10 cellular contexts compared by ENCODE assay signal in the genomic region with DNA sequence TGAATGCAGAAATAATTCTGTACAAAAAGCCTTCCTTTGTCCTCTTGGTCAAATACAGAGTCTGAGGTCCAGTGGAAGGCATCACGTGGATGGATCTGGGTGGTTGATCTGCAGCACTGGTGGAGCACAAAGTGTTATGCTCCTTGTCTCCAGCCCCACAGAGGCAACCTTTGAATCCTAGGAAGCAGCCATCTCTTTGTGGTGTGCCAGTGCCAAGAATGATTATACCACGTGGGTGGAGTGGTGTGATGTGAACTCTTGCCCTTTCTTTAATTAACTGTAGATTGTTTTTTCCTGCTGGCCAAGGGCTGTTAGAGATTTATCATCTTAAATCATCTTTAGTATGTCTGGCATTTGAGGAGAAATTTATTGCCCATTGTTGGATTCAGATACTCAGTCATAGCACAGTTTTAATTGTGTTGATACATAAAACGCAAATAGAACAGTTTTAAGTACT. TPM values are rescaled to one million over a fixed set of nuclear protein-coding genes. Genes with fewer than 3 reads are reported as not detected.
DNase-seq lines count a peak whose midpoint lies in the region; ATAC-seq, FAIRE-seq and TF ChIP-seq lines count a peak whose summit lies in the region.
"Had no signal": no experiment of that assay in that cellular context is flagged by ENCODE, and none has a peak within 500 bp of the region (broad histone marks: within the 10 kb centered on the region; RNA-seq: fewer than 3 reads in every experiment).

No MANE protein-coding gene starts in this region.

- H3K27me3 Mint-ChIP-seq in CD4-positive, alpha-beta memory T cell: no peaks in the 10 kb centered on the region

- no peaks in the 10 kb centered on the region for H3K27me3 ChIP-seq in CD4-positive, alpha-beta memory T cell (ENCODE audit: insufficient read depth, low read length)
- H3K27me3 ChIP-seq in K562 (ENCODE audit: control insufficient read depth in 2 of 2, insufficient read depth in 2 of 2, low read length in 2 of 2) (no peaks in the 10 kb centered on the region), right lobe of liver (no peaks in the 10 kb centered on the region), smooth muscle cell (ENCODE audit: low read depth) (no peaks in the 10 kb centered on the region)

- intact Hi-C loops in CD4-positive, alpha-beta memory T cell (cut with micrococcal nuclease): no loop called here
- intact Hi-C loops in K562 (cut with micrococcal nuclease): no loop called here
- intact Hi-C loops in right lobe of liver (cut with DNase I): no loop called here

- BruUV-seq in K562 (replicated peaks; lab: Mats Ljungman, UMichigan): no TSS peak

- TF ChIP-seq POLR2A in K562 (conservative IDR thresholded peaks at IDR 0.05) (no peak), right lobe of liver (IDR thresholded peaks at IDR 0.05) (no peak)

- H3K79me2 ChIP-seq in K562 (ENCODE audit: control insufficient read depth, insufficient read depth, low read length) (no peaks in the 10 kb centered on the region), smooth muscle cell (ENCODE audit: low read depth) (no peaks in the 10 kb centered on the region)

- H4K20me1 ChIP-seq in K562 (replicated peaks; ENCODE audit: control insufficient read depth, insufficient read depth, low read length) (no peaks in the 10 kb centered on the region), smooth muscle cell (ENCODE audit: low read depth) (no peaks in the 10 kb centered on the region)

- no peak for TF ChIP-seq RAD21 in K562 (CRISPR knock-in tag; conservative IDR thresholded peaks at IDR 0.05 in 1 of 2, IDR thresholded peaks at IDR 0.05 in 1 of 2)

- peaks cover 35 to 40% of the 10 kb centered on the region in 2 donors for H3K36me3 Mint-ChIP-seq in CD4-positive, alpha-beta memory T cell

- POLR2A ChIA-PET in CD4-positive, alpha-beta memory T cell (lab: Charles Lee; ENCODE audit: partially characterized antibody): interaction anchor here (1.1 to 2.2 kb wide), 3 partner anchors 9 to 165 kb away, joined by 3 to 4 read pairs (median 3); a partner anchor contains a TSS
- POLR2A ChIA-PET in K562 (lab: Yijun Ruan, JAX): interaction anchor here (1.5 kb wide), 1 partner anchor 21 kb away, joined by 3 read pairs; no protein-coding TSS in a partner anchor

- no peak overlapping the region for H2AFZ ChIP-seq in K562 (ENCODE audit: low read depth, low read length)
- H2AFZ ChIP-seq in smooth muscle cell (ENCODE audit: low read depth): no peak overlapping the region

- WGBS in K562 (ENCODE audit: insufficient coverage, low coverage, missing lambda C conversion rate): 48% methylated on average over 3 of the region's 3 CpGs
- WGBS in right lobe of liver (ENCODE audit: insufficient coverage, low coverage, low lambda C conversion rate, missing lambda C conversion rate): 10% methylated on average over 3 of the region's 3 CpGs
- WGBS in smooth muscle cell (ENCODE audit: low lambda C conversion rate): 93% methylated on average over 3 of the region's 3 CpGs

- H3K36me3 ChIP-seq in CD4-positive, alpha-beta memory T cell (ENCODE audit: insufficient read depth, low read length): peaks cover 15% of the 10 kb centered on the region
- H3K36me3 ChIP-seq in K562 (ENCODE audit: control insufficient read depth, insufficient read depth, low read length) (peaks cover 10% of the 10 kb centered on the region; the same call in 2 of the 3 replicates), right lobe of liver (no peaks in the 10 kb centered on the region), smooth muscle cell (ENCODE audit: low read depth) (no peaks in the 10 kb centered on the region)

- peaks cover 42 to 68% (median 50%) of the 10 kb centered on the region in 4 donors for H3K4me1 Mint-ChIP-seq in CD4-positive, alpha-beta memory T cell

- ATAC-seq in K562 (no peak), right lobe of liver (peak; percentile 84 to 95 (median 90)), GM21576 (IDR thresholded peaks at IDR 0.05; ENCODE audit: unreplicated experiment) (no peak), GM21515 (IDR thresholded peaks at IDR 0.05; ENCODE audit: unreplicated experiment) (no peak)

- TF ChIP-seq EP300 in K562 (IDR thresholded peaks at IDR 0.05; ENCODE audit: low read length): no peak

- H3K4me3 ChIP-seq in CD4-positive, alpha-beta memory T cell (ENCODE audit: low read length in 2 of 2): no peak overlapping the region
- H3K4me3 ChIP-seq in K562 (no peak overlapping the region), right lobe of liver (no peak overlapping the region), smooth muscle cell (no peak overlapping the region), coronary artery (no peak overlapping the region)

- FAIRE-seq in K562 (lab: Jason Lieb, UNC): peak; percentile 15

- H3K9me3 Mint-ChIP-seq in CD4-positive, alpha-beta memory T cell: peaks cover 0 to 3% (median 0%) of the 10 kb centered on the region in 8 donors

- CTCF ChIA-PET in CD4-positive, alpha-beta memory T cell (lab: Charles Lee; ENCODE audit: partially characterized antibody): interaction anchor here (4.5 kb wide), 1 partner anchor 31 kb away, joined by 26 read pairs; a partner anchor contains a TSS
- CTCF ChIA-PET in K562 (lab: Yijun Ruan, JAX; ENCODE audit: low intra/inter-chr PET ratio): no interaction called here

- no peak overlapping the region for H3K4me2 ChIP-seq in K562 (ENCODE audit: insufficient read depth, low read length)
- no peak overlapping the region for H3K4me2 ChIP-seq in smooth muscle cell

- H3K4me3 Mint-ChIP-seq in CD4-positive, alpha-beta memory T cell: peak overlapping the region in 3 of 8 donors; percentile 18 to 40 (median 38)

- H3K9me1 ChIP-seq in K562 (ENCODE audit: control insufficient read depth, insufficient read depth, low read length): no peaks in the 10 kb centered on the region

- H3K27ac Mint-ChIP-seq in CD4-positive, alpha-beta memory T cell: peak overlapping the region in 4 of 7 donors; percentile 11 to 63 (median 50)

- H3K9me3 ChIP-seq in CD4-positive, alpha-beta memory T cell (ENCODE audit: control insufficient read depth in 1 of 2, low read length in 2 of 2): no peaks in the 10 kb centered on the region
- H3K9me3 ChIP-seq in K562 (replicated peaks; ENCODE audit: control insufficient read depth, insufficient read depth, low read depth, low read length) (no peaks in the 10 kb centered on the region), right lobe of liver (no peaks in the 10 kb centered on the region), smooth muscle cell (replicated peaks; ENCODE audit: low read depth) (no peaks in the 10 kb centered on the region)

- H3K27ac ChIP-seq in CD4-positive, alpha-beta memory T cell (ENCODE audit: low read depth, low read length): no peak overlapping the region
- H3K27ac ChIP-seq in K562 (ENCODE audit: extremely low read depth, low read depth, low read length) (no peak overlapping the region), right lobe of liver (peak overlapping the region in 2 of 3 donors; percentile 44 to 45), smooth muscle cell (ENCODE audit: low read depth) (no peak overlapping the region), coronary artery (peak overlapping the region in 1 of 2 donors; percentile 23)

- H3K9ac ChIP-seq in K562 (ENCODE audit: insufficient read depth in 1 of 2, low read depth in 2 of 2, low read length in 2 of 2): no peak overlapping the region
- no peak overlapping the region for H3K9ac ChIP-seq in smooth muscle cell (ENCODE audit: low read depth)

- no peaks in the 10 kb centered on the region for H3F3A ChIP-seq in smooth muscle cell (ENCODE audit: low read depth)

- in situ Hi-C loops in K562 (cut with MboI): no loop called here

- H3K4me1 ChIP-seq in CD4-positive, alpha-beta memory T cell (ENCODE audit: insufficient read depth, low read length): peaks cover 39% of the 10 kb centered on the region
- H3K4me1 ChIP-seq in K562 (replicated peaks in 1 of 2; ENCODE audit: control insufficient read depth in 2 of 2, insufficient read depth in 2 of 2, low read length in 2 of 2) (peaks cover 0 to 15% of the 10 kb centered on the region in 2 experiments; a peak in 2 of 5 replicates), right lobe of liver (peaks cover 0 to 65% (median 19%) of the 10 kb centered on the region in 4 donors), smooth muscle cell (ENCODE audit: low read depth) (no peaks in the 10 kb centered on the region)

- no peak for DNase-seq in CD4-positive, alpha-beta memory T cell
- DNase-seq in NCI-H1092 treated with DMSO at 0.1 percent for 48 hours (lab: John Stamatoyannopoulos, UW) (peak; percentile 88), K562 (ENCODE audit: extremely low read depth in 1 of 4, low spot score in 3 of 4) (no peak), right lobe of liver (peak in 2 of 3 donors; percentile 73 to 82), smooth muscle cell (lab: John Stamatoyannopoulos, UW; ENCODE audit: unreplicated experiment) (no peak), coronary artery (ENCODE audit: low spot score) (no peak)
- DNase-seq: central memory CD4-positive, alpha-beta T cell; DMS153 had no signal

- no peak for TF ChIP-seq CTCF in K562 (IDR thresholded peaks at IDR 0.05 in 2 of 3, conservative IDR thresholded peaks at IDR 0.05 in 1 of 3; ENCODE audit: insufficient read depth in 2 of 3, low read depth in 1 of 3, low read length in 3 of 3)
- no peak for TF ChIP-seq CTCF in right lobe of liver (IDR thresholded peaks at IDR 0.05)
- no peak for TF ChIP-seq CTCF in smooth muscle cell (IDR thresholded peaks at IDR 0.05; ENCODE audit: borderline replicate concordance, insufficient read depth, poor library complexity, severe bottlenecking)
- no peak for TF ChIP-seq CTCF in coronary artery (IDR thresholded peaks at IDR 0.05)

RNA-seq across cellular contexts. Expression of a gene that starts 31.1 kb away (rescaled TPM):
- total RNA-seq in CD4-positive, alpha-beta memory T cell: 10 to 100 TPM; 73.6 to 75.1 TPM
- 10 to 100 TPM; 16.9 to 53.5 TPM for polyA plus RNA-seq in CD4-positive, alpha-beta memory T cell
- total RNA-seq in K562 (2011; cell fraction: chromatin; rRNA removed; ENCODE audit: low replicate concordance): 6.1 and 37.7 TPM in 2 replicates
- 4.8 and 5.7 TPM in 2 replicates for total RNA-seq in K562 (2011; cell fraction: nucleolus; rRNA removed)
- 10.2 and 13.4 TPM in 2 replicates for total RNA-seq in K562 (2011; cell fraction: nucleoplasm; rRNA removed)
- total RNA-seq in K562 (2014; rRNA removed): 6.7 and 10.6 TPM in 2 replicates
- 14.6 and 16.9 TPM in 2 replicates for total RNA-seq in K562 (2014; rRNA removed; fragmentation: Illumina TruSeq; extraction: Trizol)
- 9.3 and 12.7 TPM in 2 replicates for total RNA-seq in K562 (2015; rRNA removed; fragmentation: Illumina TruSeq; extraction: Trizol)
- total RNA-seq in K562 (2021): 13.8 TPM in 2 replicates
- polyA plus RNA-seq in K562 (2011; rRNA removed): 8.9 and 9.3 TPM in 2 replicates
- 4.6 and 7.1 TPM in 2 replicates for polyA plus RNA-seq in K562 (2011; cell fraction: cytosol; rRNA removed)
- 6.2 and 6.6 TPM in 2 replicates for polyA plus RNA-seq in K562 (2011; cell fraction: nucleus; rRNA removed)
- 10.0 and 22.1 TPM in 2 replicates for polyA plus RNA-seq in K562 (2012)
- 11.2 and 13.6 TPM in 2 replicates for polyA plus RNA-seq in K562 (2014; fragmentation: Illumina TruSeq; extraction: Trizol)
- 1 to 10 TPM; 5.8 to 7.0 TPM for polyA plus RNA-seq in K562 (2014; fragmentation: Nextera tagmentation; extraction: Ambion mirVana)
- 8.5 and 11.0 TPM in 2 replicates for polyA plus RNA-seq in K562 (2014; rRNA removed)
- 33.3 and 40.5 TPM in 2 replicates for polyA minus RNA-seq in K562 (2011; rRNA and poly(A)+ RNA removed)
- polyA minus RNA-seq in K562 (2011; cell fraction: cytosol; rRNA and poly(A)+ RNA removed): 10.1 and 10.2 TPM in 2 replicates
- polyA minus RNA-seq in K562 (2011; cell fraction: nucleus; rRNA and poly(A)+ RNA removed): 6.5 and 10.6 TPM in 2 replicates
- 10 to 100 TPM; 11.4 to 71.8 (median 23.0) TPM for total RNA-seq in right lobe of liver
- 44.0 and 57.8 TPM in 2 replicates for total RNA-seq in smooth muscle cell
- polyA plus RNA-seq in smooth muscle cell: 35.7 and 38.1 TPM in 2 replicates

Comparison
In these comparisons a context has a peak if more than half of its experiments do, and no peak if none do; other contexts are left out.
1. DNase-seq: peak in NCI-H1092 treated with DMSO at 0.1 percent for 48 hours (single experiment) and right lobe of liver (2 of 3); none in CD4-positive, alpha-beta memory T cell (0 of 5), K562 (0 of 4), smooth muscle cell (single experiment) and coronary artery (single experiment).
2. H3K27ac ChIP-seq: peak in right lobe of liver (2 of 3); none in CD4-positive, alpha-beta memory T cell (single experiment), K562 (single experiment) and smooth muscle cell (single experiment).
3. ATAC-seq: peak in right lobe of liver (4 of 4); none in K562 (single experiment), GM21576 (single experiment) and GM21515 (single experiment).